ENCODE assay signal across 8 cellular contexts in the genomic region with DNA sequence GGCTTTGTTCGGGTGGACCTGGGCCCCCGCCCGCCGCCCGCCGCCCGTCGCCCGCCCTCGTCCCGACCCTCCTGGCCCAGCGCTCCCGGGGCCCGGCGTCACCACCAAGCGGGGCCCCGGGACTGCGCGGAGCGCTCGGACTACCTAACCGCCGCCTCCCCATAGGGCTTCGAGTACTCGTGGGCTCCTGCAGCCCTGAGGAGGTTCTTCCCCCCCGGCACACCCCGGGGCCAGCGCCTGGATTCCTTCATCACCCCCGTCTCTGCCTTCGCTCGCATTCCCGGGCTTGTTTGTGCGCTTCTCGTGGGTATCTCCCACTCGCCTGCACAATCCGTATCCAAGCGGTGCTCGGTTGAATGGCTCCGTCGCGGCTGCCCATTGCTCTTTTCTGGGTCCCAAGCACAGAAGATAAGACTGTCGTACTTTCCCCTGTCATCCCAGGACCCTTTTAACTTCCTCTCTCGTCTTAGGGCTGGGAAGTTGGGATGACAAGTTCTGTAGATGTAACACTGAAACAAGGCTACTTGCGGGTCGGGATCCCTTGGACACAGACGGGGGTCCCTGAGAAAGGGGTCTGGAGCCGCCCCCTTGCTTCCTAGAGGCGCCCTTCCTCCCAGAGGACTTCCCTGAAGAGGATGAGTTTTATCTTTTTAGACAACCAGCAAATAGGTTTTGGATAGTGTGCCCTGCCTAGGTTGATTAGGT. TPM values are rescaled to one million over a fixed set of nuclear protein-coding genes. Genes with fewer than 3 reads are reported as not detected.
DNase-seq lines count a peak whose midpoint lies in the region; TF ChIP-seq lines count a peak whose summit lies in the region.

No MANE protein-coding gene starts in this region.

- H3K4me2 ChIP-seq in Loucy (ENCODE audit: low read depth, low read length, poor library complexity, severe bottlenecking): peak overlapping the region; percentile 92
- H3K4me2 ChIP-seq in parathyroid adenoma (ENCODE audit: low read length): peak overlapping the region; percentile 75

- POLR2A ChIA-PET in HEK293T (lab: Yijun Ruan, JAX): interaction anchor here (0.6 to 2.2 kb wide), 17 partner anchors 8 to 202 kb away, joined by 3 to 11 read pairs (median 4); a partner anchor contains a TSS

- peaks cover 37% of the 10 kb centered on the region for H4K20me1 ChIP-seq in Loucy (ENCODE audit: insufficient read depth, low read length, poor library complexity, severe bottlenecking)

- no peaks in the 10 kb centered on the region for H3F3A ChIP-seq in Loucy (ENCODE audit: low read depth)

- H3K36me3 ChIP-seq in Loucy (ENCODE audit: insufficient read depth, low read length) (no peaks in the 10 kb centered on the region), cardiac muscle cell (peaks cover 12% of the 10 kb centered on the region), parathyroid adenoma (ENCODE audit: control insufficient read depth, insufficient read depth, low read length) (no peaks in the 10 kb centered on the region)

- H3K4me1 ChIP-seq in Loucy (ENCODE audit: insufficient read depth, low read length, poor library complexity, severe bottlenecking) (peaks cover 45% of the 10 kb centered on the region), cardiac muscle cell (ENCODE audit: low read depth) (peaks cover 7% of the 10 kb centered on the region), parathyroid adenoma (no peaks in the 10 kb centered on the region)

- DNase-seq in activated T-cell treated with anti-CD3 and anti-CD28 coated beads for 1 hour (ENCODE audit: low read depth) (peak; percentile 12), HEK293T (ENCODE audit: extremely low spot score) (peak; percentile 46), cardiac muscle cell (ENCODE audit: low read depth in 1 of 2, low spot score in 1 of 2) (peak in 1 of 2 donors; percentile 55), erythroblast (lab: John Stamatoyannopoulos, UW) (no peak)
- no peak for DNase-seq in activated T-cell treated with anti-CD3 and anti-CD28 coated beads, Interleukin-2, amount 50 U/mL, for 1 hour
- no peak for DNase-seq in activated naive CD4-positive, alpha-beta T cell treated with anti-CD3 and anti-CD28 coated beads, Interleukin-2, amount 10 ng/mL, durations not matched to agents 7 days and 5 days

- H3K4me3 Mint-ChIP-seq in activated naive CD4-positive, alpha-beta T cell treated with anti-CD3 and anti-CD28 coated beads, Interleukin-2, amount 10 ng/mL, durations not matched to agents 7 days and 5 days: peak overlapping the region; percentile 98

- H3K36me3 Mint-ChIP-seq in activated naive CD4-positive, alpha-beta T cell treated with anti-CD3 and anti-CD28 coated beads, Interleukin-2, amount 10 ng/mL, durations not matched to agents 7 days and 5 days: peaks cover 23% of the 10 kb centered on the region

- H3K79me2 ChIP-seq in Loucy (ENCODE audit: insufficient read depth, low read length) (peaks cover 55% of the 10 kb centered on the region), parathyroid adenoma (no peaks in the 10 kb centered on the region)

- H3K27me3 ChIP-seq in Loucy (ENCODE audit: insufficient read depth, low read length, poor library complexity, severe bottlenecking) (peaks cover 4% of the 10 kb centered on the region), cardiac muscle cell (no peaks in the 10 kb centered on the region), parathyroid adenoma (ENCODE audit: control insufficient read depth, insufficient read depth, low read length) (no peaks in the 10 kb centered on the region)

- H3K27ac Mint-ChIP-seq in activated naive CD4-positive, alpha-beta T cell treated with anti-CD3 and anti-CD28 coated beads, Interleukin-2, amount 10 ng/mL, durations not matched to agents 7 days and 5 days: peak overlapping the region; percentile 90

- no peaks in the 10 kb centered on the region for H3K27me3 Mint-ChIP-seq in activated naive CD4-positive, alpha-beta T cell treated with anti-CD3 and anti-CD28 coated beads, Interleukin-2, amount 10 ng/mL, durations not matched to agents 7 days and 5 days

- H3K27ac ChIP-seq in cardiac muscle cell (peak overlapping the region; percentile 93), parathyroid adenoma (peak overlapping the region; percentile 60)

- H2AFZ ChIP-seq in Loucy (ENCODE audit: low read length) (peak overlapping the region; percentile 99), parathyroid adenoma (peak overlapping the region; percentile 98)

- H3K9ac ChIP-seq in Loucy (ENCODE audit: low read depth, low read length, poor library complexity, severe bottlenecking) (peak overlapping the region; percentile 81), parathyroid adenoma (no peak overlapping the region)

- CTCF ChIA-PET in HEK293T (lab: Yijun Ruan, JAX): no interaction called here
- CTCF ChIA-PET in activated naive CD4-positive, alpha-beta T cell treated with anti-CD3 and anti-CD28 coated beads, Interleukin-2, amount 10 ng/mL, durations not matched to agents 7 days and 5 days (lab: Charles Lee): interaction anchor here (0.8 to 1.7 kb wide), 6 partner anchors 18 to 166 kb away, joined by 3 to 13 read pairs (median 3); no protein-coding TSS in a partner anchor

- H3K9me3 ChIP-seq in Loucy (ENCODE audit: insufficient read depth, low read depth, low read length): no peaks in the 10 kb centered on the region
- H3K9me3 ChIP-seq in cardiac muscle cell (ENCODE audit: low read depth): no peaks in the 10 kb centered on the region
- H3K9me3 ChIP-seq in parathyroid adenoma (ENCODE audit: control insufficient read depth, low read length): no peaks in the 10 kb centered on the region

- H3K9me3 Mint-ChIP-seq in activated naive CD4-positive, alpha-beta T cell treated with anti-CD3 and anti-CD28 coated beads, Interleukin-2, amount 10 ng/mL, durations not matched to agents 7 days and 5 days: no peaks in the 10 kb centered on the region

- H3K4me3 ChIP-seq in Loucy (ENCODE audit: low read length, poor library complexity, severe bottlenecking): peak overlapping the region; percentile 92
- H3K4me3 ChIP-seq in cardiac muscle cell: peak overlapping the region; percentile 74
- H3K4me3 ChIP-seq in parathyroid adenoma (ENCODE audit: low read depth, low read length): peak overlapping the region; percentile 84

- no peak for TF ChIP-seq CTCF in Loucy (conservative IDR thresholded peaks at IDR 0.05; ENCODE audit: low read length)
- TF ChIP-seq CTCF in cardiac muscle cell (IDR thresholded peaks at IDR 0.05; ENCODE audit: low read depth, low read length): no peak
- no peak for TF ChIP-seq CTCF in parathyroid adenoma (IDR thresholded peaks at IDR 0.05)

- no peak for TF ChIP-seq POLR2A in erythroblast (IDR thresholded peaks at IDR 0.05; ENCODE audit: low read length)

- no peaks in the 10 kb centered on the region for H3K9me2 ChIP-seq in Loucy (replicated peaks; ENCODE audit: low read depth, low read length)

- peaks cover 29% of the 10 kb centered on the region for H3K4me1 Mint-ChIP-seq in activated naive CD4-positive, alpha-beta T cell treated with anti-CD3 and anti-CD28 coated beads, Interleukin-2, amount 10 ng/mL, durations not matched to agents 7 days and 5 days

TF ChIP-seq in HEK293T, 16 proteins besides CTCF, POLR2A, EP300 and RAD21:
- TF ChIP-seq FOXA1 (IDR thresholded peaks at IDR 0.05) (no peak), LEF1 (IDR thresholded peaks at IDR 0.05; ENCODE audit: borderline replicate concordance) (no peak), HDGF (IDR thresholded peaks at IDR 0.05; ENCODE audit: borderline replicate concordance) (no peak), ELF4 (IDR thresholded peaks at IDR 0.05) (no peak), ARNT (IDR thresholded peaks at IDR 0.05) (no peak), TARDBP (IDR thresholded peaks at IDR 0.05) (no peak), SUZ12 (IDR thresholded peaks at IDR 0.05) (no peak), NFRKB (IDR thresholded peaks at IDR 0.05) (no peak), L3MBTL2 (conservative IDR thresholded peaks at IDR 0.05) (no peak), SP1 (IDR thresholded peaks at IDR 0.05) (no peak), CTBP1 (IDR thresholded peaks at IDR 0.05; ENCODE audit: borderline replicate concordance) (no peak), BHLHE40 (IDR thresholded peaks at IDR 0.05; ENCODE audit: borderline replicate concordance) (no peak), FOXM1 (IDR thresholded peaks at IDR 0.05; ENCODE audit: borderline replicate concordance) (no peak), FOXK2 (IDR thresholded peaks at IDR 0.05) (no peak), ZNF384 (IDR thresholded peaks at IDR 0.05) (no peak)
- TF ChIP-seq, protein P1, sequence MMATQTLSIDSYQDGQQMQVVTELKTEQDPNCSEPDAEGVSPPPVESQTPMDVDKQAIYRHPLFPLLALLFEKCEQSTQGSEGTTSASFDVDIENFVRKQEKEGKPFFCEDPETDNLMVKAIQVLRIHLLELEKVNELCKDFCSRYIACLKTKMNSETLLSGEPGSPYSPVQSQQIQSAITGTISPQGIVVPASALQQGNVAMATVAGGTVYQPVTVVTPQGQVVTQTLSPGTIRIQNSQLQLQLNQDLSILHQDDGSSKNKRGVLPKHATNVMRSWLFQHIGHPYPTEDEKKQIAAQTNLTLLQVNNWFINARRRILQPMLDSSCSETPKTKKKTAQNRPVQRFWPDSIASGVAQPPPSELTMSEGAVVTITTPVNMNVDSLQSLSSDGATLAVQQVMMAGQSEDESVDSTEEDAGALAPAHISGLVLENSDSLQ (IDR thresholded peaks at IDR 0.05): no peak

RNA-seq across cellular contexts. Expression of a gene that starts 0.6 kb away (rescaled TPM):
- 9.1 and 22.8 TPM in 2 replicates for total RNA-seq in cardiac muscle cell
- 11.1 and 19.3 TPM in 2 replicates for polyA plus RNA-seq in cardiac muscle cell

Comparison
In these comparisons a context has a peak if more than half of its experiments do, and no peak if none do; other contexts are left out.
1. DNase-seq: peak in activated T-cell treated with anti-CD3 and anti-CD28 coated beads for 1 hour (single experiment) and HEK293T (single experiment); none in activated T-cell treated with anti-CD3 and anti-CD28 coated beads, Interleukin-2, amount 50 U/mL, for 1 hour (single experiment), activated naive CD4-positive, alpha-beta T cell treated with anti-CD3 and anti-CD28 coated beads, Interleukin-2, amount 10 ng/mL, durations not matched to agents 7 days and 5 days (single experiment) and erythroblast (0 of 2).
2. Peak in every context shown above with its lines, with median percentiles within 50 percentile points of each other: H3K4me3 ChIP-seq.